Comparison of ENCODE assay signal across 1 cellular context in genomic region chr5:547086-547924, GRCh38.
TF ChIP-seq lines count a peak whose summit lies in the region.

No MANE protein-coding gene starts in this region.

TF ChIP-seq in IMR-90, 13 proteins besides CTCF, POLR2A, EP300 and RAD21 (continued from another document):
- TF ChIP-seq, protein P1, sequence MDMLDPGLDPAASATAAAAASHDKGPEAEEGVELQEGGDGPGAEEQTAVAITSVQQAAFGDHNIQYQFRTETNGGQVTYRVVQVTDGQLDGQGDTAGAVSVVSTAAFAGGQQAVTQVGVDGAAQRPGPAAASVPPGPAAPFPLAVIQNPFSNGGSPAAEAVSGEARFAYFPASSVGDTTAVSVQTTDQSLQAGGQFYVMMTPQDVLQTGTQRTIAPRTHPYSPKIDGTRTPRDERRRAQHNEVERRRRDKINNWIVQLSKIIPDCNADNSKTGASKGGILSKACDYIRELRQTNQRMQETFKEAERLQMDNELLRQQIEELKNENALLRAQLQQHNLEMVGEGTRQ (IDR thresholded peaks at IDR 0.05; ENCODE audit: low read depth, low read length), result no peak
